Comparison of ENCODE assay signal across 7 cellular contexts in genomic region chr9:38472583-38473249, GRCh38.
A peak's percentile ranks its signal among the peaks of the same experiment; 100 is the strongest.
ATAC-seq and TF ChIP-seq lines count a peak whose summit lies in the region.
"Not testable (repeated sequence)": the region's sequence is repeated elsewhere in the genome, so short reads cannot be mapped to it uniquely, and the experiment has no call there.

No MANE protein-coding gene starts in this region.

- not testable (repeated sequence) for TF ChIP-seq CTCF in VCaP (conservative IDR thresholded peaks at IDR 0.05)

- H3K27ac ChIP-seq in VCaP: peak overlapping the region; percentile 76

- ATAC-seq in GM18508 (IDR thresholded peaks at IDR 0.05; ENCODE audit: insufficient read depth, unreplicated experiment) (peak; percentile 62), GM19025 (IDR thresholded peaks at IDR 0.05; ENCODE audit: low read depth, unreplicated experiment) (peak; percentile 73), GM19467 (IDR thresholded peaks at IDR 0.05; ENCODE audit: unreplicated experiment) (peak; percentile 58), GM21737 (IDR thresholded peaks at IDR 0.05; ENCODE audit: unreplicated experiment) (peak; percentile 65), HG02840 (IDR thresholded peaks at IDR 0.05; ENCODE audit: low FRiP score, unreplicated experiment) (peak; percentile 59), HG03159 (IDR thresholded peaks at IDR 0.05; ENCODE audit: unreplicated experiment) (peak; percentile 54)

Comparison
In these comparisons a context has a peak if more than half of its experiments do, and no peak if none do; other contexts are left out.
1. Peak in every context shown above with its lines: ATAC-seq and H3K27ac ChIP-seq.